Comparison of ENCODE assay signal across 7 cellular contexts in genomic region chr6:139050131-139050769, GRCh38. TPM values are rescaled to one million over a fixed set of nuclear protein-coding genes. Genes with fewer than 3 reads are reported as not detected.
DNase-seq lines count a peak whose midpoint lies in the region; ATAC-seq, FAIRE-seq and TF ChIP-seq lines count a peak whose summit lies in the region.
"Not testable (repeated sequence)": the region's sequence is repeated elsewhere in the genome, so short reads cannot be mapped to it uniquely, and the experiment has no call there.

No MANE protein-coding gene starts in this region.

- not testable (repeated sequence) for H3K79me2 ChIP-seq in mammary epithelial cell (ENCODE audit: insufficient read depth, low read length); keratinocyte (ENCODE audit: control insufficient read depth, insufficient read depth, low read length)

- ATAC-seq in RWPE2 (ENCODE audit: low read depth) (peak; percentile 53; the same call in 2 of the 3 replicates), esophagus mucosa (peak; percentile 87), foreskin keratinocyte (peak; percentile 55)

- H3K4me1 ChIP-seq in RWPE2 (ENCODE audit: insufficient read depth, poor library complexity, severe bottlenecking); mammary epithelial cell (ENCODE audit: insufficient read depth, low read length); foreskin keratinocyte; keratinocyte (ENCODE audit: control insufficient read depth, extremely low read depth, insufficient read depth, low read length): not testable (repeated sequence)

- not testable (repeated sequence) for H3K4me2 ChIP-seq in mammary epithelial cell (ENCODE audit: insufficient read depth, low read depth, low read length); keratinocyte (ENCODE audit: control insufficient read depth, extremely low read depth, insufficient read depth, low read depth, low read length)

- dilution Hi-C loops in mammary epithelial cell (cut with HindIII; ENCODE audit: low sequenced_read_pairs); keratinocyte (cut with MboI; ENCODE audit: extremely low pct_ligation_motif_present, low sequenced_read_pairs): not testable (repeated sequence)

- H3K27me3 ChIP-seq in RWPE2 (ENCODE audit: insufficient read depth, poor library complexity, severe bottlenecking); mammary epithelial cell (ENCODE audit: insufficient read depth, low read length); foreskin keratinocyte; keratinocyte (ENCODE audit: control insufficient read depth, extremely low read depth, insufficient read depth, low read length): not testable (repeated sequence)

- FAIRE-seq in keratinocyte (lab: Jason Lieb, UNC), result peak; percentile 55

- not testable (repeated sequence) for H2AFZ ChIP-seq in mammary epithelial cell (ENCODE audit: low read depth, low read length); keratinocyte (ENCODE audit: control insufficient read depth, low read length)

- not testable (repeated sequence) for H3K9me1 ChIP-seq in keratinocyte (ENCODE audit: control insufficient read depth, extremely low read depth, insufficient read depth, low read length)

- POLR2A ChIA-PET in RWPE1 (lab: Yijun Ruan, JAX; ENCODE audit: low non-redundant PET), result not testable (repeated sequence)

- CTCF ChIA-PET in RWPE1 (lab: Yijun Ruan, JAX); mammary epithelial cell (lab: Charles Lee; ENCODE audit: low non-redundant PET): not testable (repeated sequence)

- not testable (repeated sequence) for H3K27ac ChIP-seq in RWPE1; RWPE2 (ENCODE audit: poor library complexity, severe bottlenecking); mammary epithelial cell (ENCODE audit: insufficient read depth, low read depth, low read length); foreskin keratinocyte; keratinocyte (ENCODE audit: control insufficient read depth, insufficient read depth, low read length)

- H3K9me3 ChIP-seq in RWPE2 (ENCODE audit: severe bottlenecking); mammary epithelial cell (replicated peaks; ENCODE audit: insufficient read depth, low read length); keratinocyte (ENCODE audit: control insufficient read depth, low read depth, low read length): not testable (repeated sequence)

- not testable (repeated sequence) for H3K4me3 ChIP-seq in RWPE2 (ENCODE audit: severe bottlenecking); mammary epithelial cell (replicated peaks in 1 of 3; ENCODE audit: insufficient read depth in 1 of 3, low read depth in 2 of 3, low read length in 3 of 3); epithelial cell of esophagus (ENCODE audit: low read length); keratinocyte (ENCODE audit: control insufficient read depth in 2 of 3, extremely low read depth in 1 of 3, insufficient read depth in 2 of 3, low read depth in 1 of 3, low read length in 3 of 3)

- in situ Hi-C loops in mammary epithelial cell (cut with MboI; ENCODE audit: low sequenced_read_pairs in 2 of 2), result not testable (repeated sequence)

- DNase-seq in RWPE1 (ENCODE audit: low spot score), result peak; percentile 14
- not testable (repeated sequence) for DNase-seq in RWPE2 (ENCODE audit: low spot score); keratinocyte (ENCODE audit: low read depth, low spot score)
- peak; percentile 11 for DNase-seq in mammary epithelial cell
- peak; percentile 15 for DNase-seq in epithelial cell of esophagus (ENCODE audit: low read depth)
- peak; percentile 31 to 47 for DNase-seq in foreskin keratinocyte

- not testable (repeated sequence) for H3K9ac ChIP-seq in mammary epithelial cell (ENCODE audit: insufficient read depth, low read length); keratinocyte (ENCODE audit: control insufficient read depth, extremely low read depth, insufficient read depth, low read length)

- H4K20me1 ChIP-seq in mammary epithelial cell (ENCODE audit: insufficient read depth, low read length); keratinocyte (ENCODE audit: control insufficient read depth, extremely low read depth, insufficient read depth, low read length): not testable (repeated sequence)

- not testable (repeated sequence) for BruUV-seq in mammary epithelial cell (replicated peaks; lab: Mats Ljungman, UMichigan)

- not testable (repeated sequence) for TF ChIP-seq CTCF in RWPE1 (conservative IDR thresholded peaks at IDR 0.05; ENCODE audit: low read depth); RWPE2 (IDR thresholded peaks at IDR 0.05; ENCODE audit: poor library complexity, severe bottlenecking); mammary epithelial cell (conservative IDR thresholded peaks at IDR 0.05 in 1 of 2, IDR thresholded peaks at IDR 0.05 in 1 of 2; ENCODE audit: extremely low read depth in 1 of 2, insufficient read depth in 1 of 2, low read depth in 1 of 2, low read length in 2 of 2); epithelial cell of esophagus (IDR thresholded peaks at IDR 0.05; ENCODE audit: insufficient read depth, low read depth, low read length, missing control alignments); foreskin keratinocyte (conservative IDR thresholded peaks at IDR 0.05); keratinocyte (optimal IDR thresholded peaks at IDR 0.05 in 1 of 3, IDR thresholded peaks at IDR 0.05 in 1 of 3, conservative IDR thresholded peaks at IDR 0.05 in 1 of 3; ENCODE audit: extremely low read depth in 1 of 3, insufficient read depth in 2 of 3, low read length in 3 of 3)

- WGBS in mammary epithelial cell (ENCODE audit: low coverage, missing lambda C conversion rate), result 82% methylated on average over 3 of the region's 5 CpGs

- intact Hi-C loops in mammary epithelial cell (cut with micrococcal nuclease), result not testable (repeated sequence)

- not testable (repeated sequence) for H3K36me3 ChIP-seq in RWPE2 (ENCODE audit: low read depth); mammary epithelial cell (ENCODE audit: insufficient read depth, low read length); keratinocyte (ENCODE audit: control insufficient read depth in 2 of 2, extremely low read depth in 1 of 2, insufficient read depth in 2 of 2, low read length in 2 of 2)

RNA-seq across cellular contexts. Expression of gene ABRACL, which starts 21.7 kb away (rescaled TPM):
- 10 to 100 TPM; 42.5 to 50.4 TPM for total RNA-seq in mammary epithelial cell
- 65.2 TPM for polyA plus RNA-seq in mammary epithelial cell
- 9.5 TPM for polyA minus RNA-seq in mammary epithelial cell
- total RNA-seq in esophagus mucosa, result 36.4 TPM
- total RNA-seq in foreskin keratinocyte, result 97.8 and 98.8 TPM in 2 replicates
- polyA plus RNA-seq in foreskin keratinocyte, result 123 and 124 TPM in 2 replicates
- 56.1 to 120 TPM (median 119 TPM) in 3 replicates for polyA plus RNA-seq in keratinocyte
- polyA plus RNA-seq in keratinocyte (2011; ENCODE audit: low read depth), result 59.8 TPM
- polyA plus RNA-seq in keratinocyte (2011; cell fraction: cytosol; rRNA removed), result 109 and 128 TPM in 2 replicates
- 45.3 and 66.7 TPM in 2 replicates for polyA plus RNA-seq in keratinocyte (2011; cell fraction: nucleus; rRNA removed)
- polyA plus RNA-seq in keratinocyte (2012; ENCODE audit: low replicate concordance), result 86.8 and 108 TPM in 2 replicates
- polyA minus RNA-seq in keratinocyte, result 3.4 to 30.3 TPM (median 17.3 TPM) in 3 replicates
- polyA minus RNA-seq in keratinocyte (2011; cell fraction: cytosol; rRNA and poly(A)+ RNA removed), result 31.1 TPM
- polyA minus RNA-seq in keratinocyte (2011; cell fraction: nucleus; rRNA and poly(A)+ RNA removed), result 11.5 and 13.3 TPM in 2 replicates
